Comparison of ENCODE assay signal across 30 cellular contexts in the genomic region with DNA sequence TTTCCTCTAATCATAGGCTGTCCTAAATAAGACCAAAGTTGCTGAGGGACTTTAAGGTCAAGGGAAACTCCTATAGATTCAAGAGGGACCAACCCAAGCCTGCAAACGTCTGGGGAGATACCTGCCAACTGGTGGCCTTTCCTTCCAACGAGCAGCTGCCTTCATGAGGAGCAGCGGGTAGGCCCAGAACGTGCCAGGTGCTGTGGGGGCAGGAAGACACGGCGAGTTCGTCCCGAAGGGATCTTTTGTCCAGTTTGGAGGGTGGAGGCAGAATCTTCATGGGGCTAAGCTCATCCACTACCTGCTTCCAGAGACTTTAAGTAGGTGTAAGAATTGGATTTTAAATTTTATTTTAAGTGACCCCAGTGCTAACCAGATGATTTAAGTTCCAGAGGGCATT. TPM values are rescaled to one million over a fixed set of nuclear protein-coding genes. Genes with fewer than 3 reads are reported as not detected.
"Had no signal": no experiment of that assay in that cellular context is flagged by ENCODE, and none has a peak within 500 bp of the region (broad histone marks: within the 10 kb centered on the region; RNA-seq: fewer than 3 reads in every experiment).

No MANE protein-coding gene starts in this region.

- H3K36me3 ChIP-seq: colonic mucosa, esophagus squamous epithelium, gastrocnemius medialis, heart right ventricle, left lung, lower lobe of right lung had no signal

- H3K9me3 ChIP-seq: colonic mucosa, esophagus squamous epithelium, gastrocnemius medialis, heart right ventricle, left lung, lower lobe of right lung, mucosa of descending colon had no signal

- H3K4me1 ChIP-seq: colonic mucosa, esophagus squamous epithelium, left lung, lower lobe of right lung had no signal

- H3K36me3 Mint-ChIP-seq: mesothelial cell of epicardium had no signal

- H3K4me3 Mint-ChIP-seq: dendritic cell treated with granulocyte-macrophage colony-stimulating factor and Interleukin-4, amounts not matched to agents 40 ng/mL and 50 ng/mL, for 4 days; effector memory CD8-positive, alpha-beta T cell; endodermal cell; mesothelial cell of epicardium had no signal

- DNase-seq: colonic mucosa; cortex of kidney; effector CD8-positive, alpha-beta T cell; effector memory CD8-positive, alpha-beta T cell; endodermal cell; erythroblast; esophagus squamous epithelium; foreskin fibroblast; foreskin melanocyte; gastrocnemius medialis; glutamatergic neuron; head of caudate nucleus; heart right ventricle; hippocampal formation; left cardiac atrium; left lung; left ventricle myocardium superior; lower lobe of right lung; mesenchymal stem cell; mucosa of descending colon had no signal

- H3K27ac Mint-ChIP-seq: dendritic cell treated with granulocyte-macrophage colony-stimulating factor and Interleukin-4, amounts not matched to agents 40 ng/mL and 50 ng/mL, for 4 days; effector memory CD8-positive, alpha-beta T cell; endodermal cell; mesothelial cell of epicardium had no signal

- H3K27ac ChIP-seq: colonic mucosa, esophagus squamous epithelium, heart right ventricle, left lung, lower lobe of right lung had no signal

- H3K4me3 ChIP-seq: colonic mucosa, esophagus squamous epithelium, gastrocnemius medialis, heart right ventricle, left lung, lower lobe of right lung, mucosa of descending colon had no signal

- H3K9me3 Mint-ChIP-seq: dendritic cell treated with granulocyte-macrophage colony-stimulating factor and Interleukin-4, amounts not matched to agents 40 ng/mL and 50 ng/mL, for 4 days; effector memory CD8-positive, alpha-beta T cell; endodermal cell; mesothelial cell of epicardium had no signal

- H3K27me3 ChIP-seq: colonic mucosa, gastrocnemius medialis, heart right ventricle, left lung had no signal

- ATAC-seq: effector memory CD8-positive, alpha-beta T cell; esophagus mucosa; gastrocnemius medialis; heart right ventricle; left cardiac atrium; left lung; left ventricle myocardium superior; lower lobe of right lung; mucosa of descending colon had no signal

RNA-seq across cellular contexts. Expression of gene SLC26A9, which starts 26.0 kb away (rescaled TPM):
- total RNA-seq: colonic mucosa, dermis microvascular lymphatic vessel endothelial cell, kidney epithelial cell, lung microvascular endothelial cell, mesenteric fat pad, mesothelial cell of epicardium, mucosa of descending colon, myocyte had no signal

RNA-seq across cellular contexts. Expression of gene RAB7B, which starts 34.0 kb away (rescaled TPM):
- total RNA-seq: dermis microvascular lymphatic vessel endothelial cell, endodermal cell, glomerular endothelial cell, lung microvascular endothelial cell had no signal

RNA-seq across cellular contexts. Expression of gene CTSE, which starts 54.5 kb away (rescaled TPM):
- total RNA-seq: dermis microvascular lymphatic vessel endothelial cell, gastrocnemius medialis, glomerular endothelial cell, heart right ventricle, kidney epithelial cell, left cardiac atrium, lower leg skin, lung microvascular endothelial cell, mesothelial cell of epicardium, myocyte had no signal
